Comparison of ENCODE assay signal across 1 cellular context in the genomic region with DNA sequence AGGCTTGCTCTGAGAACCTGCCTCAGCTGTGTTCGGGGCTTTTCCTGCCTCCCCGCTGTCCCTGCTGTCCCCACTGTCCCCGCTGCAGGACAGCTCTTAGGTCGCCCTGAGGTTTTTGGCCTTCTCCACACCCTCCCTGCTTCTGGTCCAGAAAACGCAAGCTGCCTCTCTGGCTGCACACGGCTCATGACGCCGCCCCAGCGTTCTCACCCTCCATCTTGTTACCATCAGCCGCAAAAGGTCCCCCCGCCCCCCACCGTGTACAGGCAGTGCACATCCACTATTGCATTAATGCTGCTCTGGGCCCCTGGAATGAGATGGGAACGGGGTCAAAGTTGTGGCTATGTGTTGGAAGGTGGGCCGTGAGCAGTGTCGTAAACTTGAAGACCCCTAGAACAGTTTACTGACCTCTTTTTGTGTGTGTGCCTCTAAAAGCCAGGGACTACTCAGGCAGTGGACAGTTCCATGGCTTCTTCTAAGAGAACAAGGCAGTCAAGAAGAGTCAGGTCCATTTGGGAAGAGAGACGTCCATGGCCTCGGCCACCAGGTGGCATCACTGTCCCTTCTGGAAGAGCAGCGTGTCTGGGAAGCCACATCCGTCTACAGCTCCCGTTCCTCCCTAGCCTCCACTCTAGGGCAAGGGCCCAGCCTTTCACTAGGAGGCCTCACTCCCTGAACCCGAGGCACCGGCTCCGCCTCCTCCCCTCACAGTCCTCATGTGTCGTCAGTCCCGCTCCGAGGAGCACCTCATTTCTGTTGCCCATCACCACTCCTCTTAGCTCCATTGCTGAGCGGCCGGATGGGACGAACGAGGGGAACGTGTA.
TF ChIP-seq lines count a peak whose summit lies in the region.

No MANE protein-coding gene starts in this region.

TF ChIP-seq in SK-N-SH, 30 proteins besides CTCF, POLR2A, EP300 and RAD21 (continued from another document):
- TF ChIP-seq, protein P1, sequence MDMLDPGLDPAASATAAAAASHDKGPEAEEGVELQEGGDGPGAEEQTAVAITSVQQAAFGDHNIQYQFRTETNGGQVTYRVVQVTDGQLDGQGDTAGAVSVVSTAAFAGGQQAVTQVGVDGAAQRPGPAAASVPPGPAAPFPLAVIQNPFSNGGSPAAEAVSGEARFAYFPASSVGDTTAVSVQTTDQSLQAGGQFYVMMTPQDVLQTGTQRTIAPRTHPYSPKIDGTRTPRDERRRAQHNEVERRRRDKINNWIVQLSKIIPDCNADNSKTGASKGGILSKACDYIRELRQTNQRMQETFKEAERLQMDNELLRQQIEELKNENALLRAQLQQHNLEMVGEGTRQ (IDR thresholded peaks at IDR 0.05; ENCODE audit: borderline replicate concordance, low read depth, low read length) = no peak
- TF ChIP-seq MAX (IDR thresholded peaks at IDR 0.05; ENCODE audit: low read depth) (peak; percentile 64), REST (IDR thresholded peaks at IDR 0.05; ENCODE audit: low read depth, low read length) (peak; percentile 76; the same call in 1 of the 2 replicates), YY1 (IDR thresholded peaks at IDR 0.05; ENCODE audit: low read depth) (no peak), GATA2 (CRISPR knock-in tag; IDR thresholded peaks at IDR 0.05) (no peak), MXI1 (IDR thresholded peaks at IDR 0.05; ENCODE audit: low read depth, low read length) (no peak), RFX5 (IDR thresholded peaks at IDR 0.05; ENCODE audit: low read length) (no peak), SIN3A (IDR thresholded peaks at IDR 0.05; ENCODE audit: borderline replicate concordance, low read depth, low read length) (0 out of 2 replicates have a peak, but pooled peaks have one; percentile 34), PBX3 (IDR thresholded peaks at IDR 0.05) (no peak), IRF3 (IDR thresholded peaks at IDR 0.05; ENCODE audit: low read depth, low read length) (no peak), RCOR1 (IDR thresholded peaks at IDR 0.05; ENCODE audit: low read length) (no peak), POLR2AphosphoS5 (IDR thresholded peaks at IDR 0.05; ENCODE audit: low read depth, low read length) (no peak), TEAD4 (IDR thresholded peaks at IDR 0.05; ENCODE audit: borderline replicate concordance, insufficient read depth) (no peak), MEF2A (IDR thresholded peaks at IDR 0.05; ENCODE audit: borderline replicate concordance, low read depth) (no peak), GABPA (IDR thresholded peaks at IDR 0.05; ENCODE audit: low read depth) (no peak), SMC3 (IDR thresholded peaks at IDR 0.05; ENCODE audit: low read depth, low read length) (peak; percentile 100), ELF1 (IDR thresholded peaks at IDR 0.05) (no peak), JUND (IDR thresholded peaks at IDR 0.05) (no peak), FOXM1 (IDR thresholded peaks at IDR 0.05; ENCODE audit: low read depth) (no peak), USF1 (IDR thresholded peaks at IDR 0.05; ENCODE audit: borderline replicate concordance, low read depth) (no peak)
- TF ChIP-seq, protein P2, sequence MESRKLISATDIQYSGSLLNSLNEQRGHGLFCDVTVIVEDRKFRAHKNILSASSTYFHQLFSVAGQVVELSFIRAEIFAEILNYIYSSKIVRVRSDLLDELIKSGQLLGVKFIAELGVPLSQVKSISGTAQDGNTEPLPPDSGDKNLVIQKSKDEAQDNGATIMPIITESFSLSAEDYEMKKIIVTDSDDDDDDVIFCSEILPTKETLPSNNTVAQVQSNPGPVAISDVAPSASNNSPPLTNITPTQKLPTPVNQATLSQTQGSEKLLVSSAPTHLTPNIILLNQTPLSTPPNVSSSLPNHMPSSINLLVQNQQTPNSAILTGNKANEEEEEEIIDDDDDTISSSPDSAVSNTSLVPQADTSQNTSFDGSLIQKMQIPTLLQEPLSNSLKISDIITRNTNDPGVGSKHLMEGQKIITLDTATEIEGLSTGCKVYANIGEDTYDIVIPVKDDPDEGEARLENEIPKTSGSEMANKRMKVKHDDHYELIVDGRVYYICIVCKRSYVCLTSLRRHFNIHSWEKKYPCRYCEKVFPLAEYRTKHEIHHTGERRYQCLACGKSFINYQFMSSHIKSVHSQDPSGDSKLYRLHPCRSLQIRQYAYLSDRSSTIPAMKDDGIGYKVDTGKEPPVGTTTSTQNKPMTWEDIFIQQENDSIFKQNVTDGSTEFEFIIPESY (IDR thresholded peaks at IDR 0.05; ENCODE audit: borderline replicate concordance, low read depth) = no peak
